ENCODE assay signal across 17 cellular contexts in the genomic region with DNA sequence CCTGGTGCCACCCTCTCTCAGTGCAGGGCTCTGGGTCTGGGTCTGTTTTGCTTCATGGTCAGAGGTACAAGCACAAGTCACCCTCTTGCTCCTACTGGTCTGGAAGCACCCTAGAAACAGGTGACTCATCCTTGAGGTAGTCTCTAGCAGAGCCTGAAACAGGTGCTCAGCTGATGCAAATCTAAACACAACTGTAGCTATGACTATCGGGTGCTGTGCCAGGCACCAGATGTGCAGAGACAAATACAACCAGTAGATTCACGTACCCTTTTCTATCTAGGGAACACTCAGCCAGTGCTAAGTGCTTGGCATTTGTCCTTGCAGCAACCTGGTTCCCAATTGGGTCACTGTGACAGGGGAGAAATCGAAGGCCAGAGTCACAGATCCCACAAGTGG.
DNase-seq lines count a peak whose midpoint lies in the region; ATAC-seq, FAIRE-seq and TF ChIP-seq lines count a peak whose summit lies in the region.
"Had no signal": no experiment of that assay in that cellular context is flagged by ENCODE, and none has a peak within 500 bp of the region (broad histone marks: within the 10 kb centered on the region; RNA-seq: fewer than 3 reads in every experiment).

No MANE protein-coding gene starts in this region.

- POLR2A ChIA-PET in H1 (lab: Charles Lee; ENCODE audit: partially characterized antibody): no interaction called here

- CTCF ChIA-PET in H1 (lab: Charles Lee; ENCODE audit: partially characterized antibody): interaction anchor here (1.8 to 4.6 kb wide), 5 partner anchors 17 to 709 kb away, joined by 5 to 16 read pairs (median 9); a partner anchor contains a TSS

- no peak overlapping the region for H3K9ac ChIP-seq in H1 (replicated peaks in 1 of 4; ENCODE audit: extremely low read depth in 1 of 4, low read depth in 3 of 4, low read length in 3 of 4)

- H2BK5ac ChIP-seq in H1 (ENCODE audit: low read depth, low read length): no peak overlapping the region

- no peaks in the 10 kb centered on the region for H3K23me2 ChIP-seq in H1 (ENCODE audit: low read depth, low read length)

- H3K27ac ChIP-seq in heart left ventricle: no peak overlapping the region
- no peak overlapping the region for H3K27ac ChIP-seq in left ventricle myocardium inferior (replicated peaks)
- H3K27ac ChIP-seq in H1 (ENCODE audit: low read depth, low read length): no peak overlapping the region
- H3K27ac ChIP-seq: brain microvascular endothelial cell, SJSA1, tibial artery had no signal

- H3K79me1 ChIP-seq in H1 (ENCODE audit: low read depth, low read length): no peaks in the 10 kb centered on the region

- H2BK15ac ChIP-seq in H1 (ENCODE audit: low read length): no peak overlapping the region

- no peak for FAIRE-seq in H1 (lab: Jason Lieb, UNC)

- no peak overlapping the region for H3K4me3 ChIP-seq in heart left ventricle
- no peak overlapping the region for H3K4me3 ChIP-seq in left ventricle myocardium inferior
- H3K4me3 ChIP-seq in H1 (ENCODE audit: extremely low read depth in 1 of 4, insufficient read depth in 2 of 4, low read depth in 3 of 4, low read length in 4 of 4): no peak overlapping the region
- H3K4me3 ChIP-seq: SJSA1, tibial artery had no signal

- no peak overlapping the region for H3K56ac ChIP-seq in H1 (replicated peaks; ENCODE audit: insufficient read length, low read depth, low read length)

- DNase-seq in heart left ventricle: peak in 1 of 5 donors; percentile 34
- no peak for DNase-seq in left ventricle myocardium inferior
- DNase-seq in H1 (ENCODE audit: low read depth in 1 of 2, low spot score in 2 of 2): no peak
- no peak for DNase-seq in T-helper 9 cell
- no peak for DNase-seq in inferior parietal cortex (ENCODE audit: extremely low spot score)
- DNase-seq: activated CD4-positive, alpha-beta T cell treated with anti-CD3 and anti-CD28 coated beads for 1 hour; brain microvascular endothelial cell; DMS79 treated with DMSO at 0.1 percent for 48 hours; erythroblast; NCI-H69; tibial artery had no signal

- H4K20me1 ChIP-seq in H1 (replicated peaks in 1 of 2; ENCODE audit: control insufficient read depth in 1 of 2, insufficient read depth in 2 of 2, low read length in 2 of 2): no peaks in the 10 kb centered on the region

- H3K79me2 ChIP-seq in H1 (ENCODE audit: control insufficient read depth in 1 of 2, insufficient read depth in 2 of 2, low read length in 2 of 2): no peaks in the 10 kb centered on the region

- H3K27me3 ChIP-seq in heart left ventricle (peaks cover 0 to 12% (median 0%) of the 10 kb centered on the region in 9 donors), left ventricle myocardium inferior (ENCODE audit: low read depth) (peaks cover 22% of the 10 kb centered on the region), H1 (replicated peaks in 1 of 4; ENCODE audit: control insufficient read depth in 3 of 4, extremely low read depth in 1 of 4, insufficient read depth in 3 of 4, low read length in 3 of 4) (no peaks in the 10 kb centered on the region)
- H3K27me3 ChIP-seq: brain microvascular endothelial cell, SJSA1 had no signal

- peak in 3 of 4 donors; percentile 9 to 59 (median 53) for ATAC-seq in heart left ventricle
- peak; percentile 83 for ATAC-seq in HG03280 (IDR thresholded peaks at IDR 0.05; ENCODE audit: unreplicated experiment)
- ATAC-seq in HG02840 (IDR thresholded peaks at IDR 0.05; ENCODE audit: low FRiP score, unreplicated experiment): no peak
- no peak for ATAC-seq in GM21423 (IDR thresholded peaks at IDR 0.05; ENCODE audit: unreplicated experiment)
- ATAC-seq: activated T-helper 17 cell treated with anti-CD3 and anti-CD28 coated beads, Interleukin-2, amount 50 U/mL, for 72 hours; sciatic nerve had no signal

- H3K18ac ChIP-seq in H1 (ENCODE audit: extremely low read depth, low read length): no peak overlapping the region

- no peak for TF ChIP-seq RAD21 in H1 (IDR thresholded peaks at IDR 0.05 in 1 of 2, conservative IDR thresholded peaks at IDR 0.05 in 1 of 2; ENCODE audit: low read depth in 2 of 2, low read length in 2 of 2)

- H3K14ac ChIP-seq in H1 (ENCODE audit: insufficient read length): no peak overlapping the region

- no peak overlapping the region for H3K23ac ChIP-seq in H1 (ENCODE audit: insufficient read length)

- TF ChIP-seq CTCF in heart left ventricle (IDR thresholded peaks at IDR 0.05): no peak
- TF ChIP-seq CTCF in left ventricle myocardium inferior (IDR thresholded peaks at IDR 0.05; ENCODE audit: borderline replicate concordance): no peak
- TF ChIP-seq CTCF in H1 (IDR thresholded peaks at IDR 0.05; ENCODE audit: control extremely low read depth in 1 of 3, insufficient read depth in 1 of 3, low read depth in 1 of 3, low read length in 3 of 3): no peak

- H3K36me3 ChIP-seq in heart left ventricle (no peaks in the 10 kb centered on the region), left ventricle myocardium inferior (no peaks in the 10 kb centered on the region), H1 (ENCODE audit: control insufficient read depth in 2 of 4, insufficient read depth in 4 of 4, low read length in 3 of 4) (no peaks in the 10 kb centered on the region)
- H3K36me3 ChIP-seq: brain microvascular endothelial cell, SJSA1, tibial artery had no signal

- H3K4me1 ChIP-seq in heart left ventricle (peaks cover 0 to 18% (median 9%) of the 10 kb centered on the region in 12 donors), left ventricle myocardium inferior (peaks cover 30% of the 10 kb centered on the region), H1 (replicated peaks in 1 of 4; ENCODE audit: control insufficient read depth in 3 of 4, insufficient read depth in 4 of 4, low read length in 3 of 4) (peaks cover 0 to 7% (median 2%) of the 10 kb centered on the region in 4 experiments; a peak in 3 of 7 replicates)
- H3K4me1 ChIP-seq: SJSA1, tibial artery had no signal

- WGBS in heart left ventricle, 4 donors: 51 to 79% (median 59%) methylated on average over 2 to 3 of the region's 3 CpGs
- 92% methylated on average over 3 of the region's 3 CpGs; no CpG with 5 or more reads in 1 of the 2 experiments for WGBS in H1 (ENCODE audit: extremely low coverage in 1 of 2, insufficient coverage in 1 of 2, insufficient read length in 1 of 2, insufficient replicate concordance in 2 of 2, low coverage in 1 of 2, low lambda C conversion rate in 2 of 2, missing lambda C conversion rate in 1 of 2), 2 experiments

- H3K4me2 ChIP-seq in H1 (ENCODE audit: insufficient read depth in 1 of 2, low read depth in 2 of 2, low read length in 2 of 2): no peak overlapping the region

- H2AK5ac ChIP-seq in H1 (ENCODE audit: low read depth, low read length): 0 out of 2 replicates have a peak overlapping the region, but pooled peaks have one; percentile 29

- no peak overlapping the region for H2BK120ac ChIP-seq in H1 (replicated peaks; ENCODE audit: low read depth, low read length)

- TF ChIP-seq POLR2A in heart left ventricle (IDR thresholded peaks at IDR 0.05) (no peak), H1 (IDR thresholded peaks at IDR 0.05; ENCODE audit: control extremely low read depth in 1 of 2, low read depth in 2 of 2, low read length in 2 of 2) (no peak)

- TF ChIP-seq EP300 in H1 (IDR thresholded peaks at IDR 0.05; ENCODE audit: borderline replicate concordance in 1 of 2, low read depth in 2 of 2, low read length in 2 of 2): no peak

- no peak overlapping the region for H2BK20ac ChIP-seq in H1 (ENCODE audit: low read length)

- H2AFZ ChIP-seq in H1 (ENCODE audit: low read length): no peak overlapping the region

- intact Hi-C loops in heart left ventricle (cut with DNase I) (no loop called here), left ventricle myocardium inferior (cut with micrococcal nuclease) (no loop called here)

- H4K8ac ChIP-seq in H1 (ENCODE audit: extremely low read depth, insufficient read depth, low read length): no peak overlapping the region

- H4K5ac ChIP-seq in H1 (ENCODE audit: insufficient read length, low read depth, low read length): no peak overlapping the region

- H3K4ac ChIP-seq in H1 (replicated peaks; ENCODE audit: insufficient read length, low read depth, low read length): no peak overlapping the region

- H4K91ac ChIP-seq in H1 (replicated peaks; ENCODE audit: insufficient read length, low read length): peak overlapping the region; percentile 34

- peak overlapping the region; percentile 41; the same call in 1 of the 2 replicates for H2BK12ac ChIP-seq in H1 (ENCODE audit: low read depth, low read length)

- H3K9me3 ChIP-seq in heart left ventricle (no peaks in the 10 kb centered on the region), left ventricle myocardium inferior (replicated peaks) (no peaks in the 10 kb centered on the region), H1 (ENCODE audit: insufficient read depth in 2 of 2, low read depth in 1 of 2, low read length in 1 of 2) (no peaks in the 10 kb centered on the region)
- H3K9me3 ChIP-seq: SJSA1, tibial artery had no signal

TF ChIP-seq in H1, 55 proteins besides CTCF, POLR2A, EP300 and RAD21:
- no peak for TF ChIP-seq BRCA1 (IDR thresholded peaks at IDR 0.05; ENCODE audit: low read depth, low read length)
- no peak for TF ChIP-seq EGR1 (IDR thresholded peaks at IDR 0.05; ENCODE audit: borderline replicate concordance, low read depth, low read length)
- TF ChIP-seq, protein P1, sequence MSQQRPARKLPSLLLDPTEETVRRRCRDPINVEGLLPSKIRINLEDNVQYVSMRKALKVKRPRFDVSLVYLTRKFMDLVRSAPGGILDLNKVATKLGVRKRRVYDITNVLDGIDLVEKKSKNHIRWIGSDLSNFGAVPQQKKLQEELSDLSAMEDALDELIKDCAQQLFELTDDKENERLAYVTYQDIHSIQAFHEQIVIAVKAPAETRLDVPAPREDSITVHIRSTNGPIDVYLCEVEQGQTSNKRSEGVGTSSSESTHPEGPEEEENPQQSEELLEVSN (IDR thresholded peaks at IDR 0.05): no peak
- TF ChIP-seq SIRT6 (IDR thresholded peaks at IDR 0.05; ENCODE audit: low read length): no peak
- TF ChIP-seq SUZ12 (IDR thresholded peaks at IDR 0.05; ENCODE audit: low read length): no peak
- no peak for TF ChIP-seq NANOG (IDR thresholded peaks at IDR 0.05; ENCODE audit: insufficient read depth, low read depth, low read length, poor library complexity, severe bottlenecking)
- TF ChIP-seq EZH2 (IDR thresholded peaks at IDR 0.05; ENCODE audit: low read depth, low read length, severe bottlenecking): no peak
- no peak for TF ChIP-seq ZNF274 (IDR thresholded peaks at IDR 0.05; ENCODE audit: borderline replicate concordance, extremely low read depth, low read length)
- TF ChIP-seq SP1 (IDR thresholded peaks at IDR 0.05; ENCODE audit: low read depth, low read length): no peak
- TF ChIP-seq CEBPB (IDR thresholded peaks at IDR 0.05; ENCODE audit: low read depth, low read length): no peak
- TF ChIP-seq TEAD4 (IDR thresholded peaks at IDR 0.05; ENCODE audit: low read depth, low read length): no peak
- TF ChIP-seq CREB1 (IDR thresholded peaks at IDR 0.05): no peak

Comparison
In these comparisons a context has a peak if more than half of its experiments do, and no peak if none do; other contexts are left out.
1. ATAC-seq: peak in heart left ventricle (3 of 4) and HG03280 (single experiment); none in HG02840 (single experiment) and GM21423 (single experiment).